10 cellular contexts compared by ENCODE assay signal in genomic region chr2:148509703-148510036, GRCh38.
DNase-seq lines count a peak whose midpoint lies in the region; ATAC-seq, FAIRE-seq and TF ChIP-seq lines count a peak whose summit lies in the region.
"Had no signal": no experiment of that assay in that cellular context is flagged by ENCODE, and none has a peak within 500 bp of the region (broad histone marks: within the 10 kb centered on the region; RNA-seq: fewer than 3 reads in every experiment).

No MANE protein-coding gene starts in this region.

- no peak for ATAC-seq in activated T-cell treated with anti-CD3 and anti-CD28 coated beads, Interleukin-2, amount 50 U/mL, for 4 hours
- ATAC-seq in stimulated activated naive CD8-positive, alpha-beta T cell treated with anti-CD3 and anti-CD28 coated beads, Interleukin-15, amount 100 ng/mL, for 72 hours, result no peak

- no peaks in the 10 kb centered on the region for H3K79me2 ChIP-seq in PC-9 (ENCODE audit: low read depth)

- no TSS peak for BruUV-seq in PC-9 (replicated peaks; lab: Mats Ljungman, UMichigan)

- H3K36me3 ChIP-seq in PC-9 (ENCODE audit: low read depth), result no peaks in the 10 kb centered on the region

- H3K27ac Mint-ChIP-seq in stimulated activated naive CD8-positive, alpha-beta T cell treated with anti-CD3 and anti-CD28 coated beads, Interleukin-15, amount 100 ng/mL, for 72 hours, result peak overlapping the region; percentile 43 to 89

- H3K9me3 ChIP-seq in PC-9 (ENCODE audit: insufficient read depth, low read depth), result no peaks in the 10 kb centered on the region

- H3K27ac ChIP-seq in PC-9, result no peak overlapping the region
- H3K27ac ChIP-seq: SK-N-MC had no signal

- no peaks in the 10 kb centered on the region for H3K27me3 Mint-ChIP-seq in activated T-cell treated with anti-CD3 and anti-CD28 coated beads, Interleukin-2, amount 50 U/mL, for 4 hours (ENCODE audit: low read depth)
- no peaks in the 10 kb centered on the region for H3K27me3 Mint-ChIP-seq in stimulated activated naive CD8-positive, alpha-beta T cell treated with anti-CD3 and anti-CD28 coated beads, Interleukin-15, amount 100 ng/mL, for 72 hours

- H3F3A ChIP-seq in PC-9 (ENCODE audit: insufficient read depth, low read depth), result no peaks in the 10 kb centered on the region

- CTCF ChIA-PET in PC-9 (lab: Charles Lee), result interaction anchor here (0.6 to 1.0 kb wide), 4 partner anchors 489 to 1776 kb away, joined by 3 to 12 read pairs (median 5); partner anchors contain the start of genes MBD5 and ORC4

- TF ChIP-seq CTCF in PC-9 (conservative IDR thresholded peaks at IDR 0.05), result peak; percentile 26; the same call in 1 of the 2 replicates

- no peaks in the 10 kb centered on the region for H3K9me3 Mint-ChIP-seq in activated T-cell treated with anti-CD3 and anti-CD28 coated beads, Interleukin-2, amount 50 U/mL, for 4 hours
- H3K9me3 Mint-ChIP-seq in stimulated activated naive CD8-positive, alpha-beta T cell treated with anti-CD3 and anti-CD28 coated beads, Interleukin-15, amount 100 ng/mL, for 72 hours, result no peaks in the 10 kb centered on the region

- H3K4me1 ChIP-seq in PC-9 (replicated peaks; ENCODE audit: insufficient read depth), result peaks cover 9% of the 10 kb centered on the region

- POLR2A ChIA-PET in PC-9 (lab: Charles Lee; ENCODE audit: unreplicated experiment), result interaction anchor here (0.7 to 0.8 kb wide), 2 partner anchors 85 to 489 kb away, joined by 4 to 58 read pairs; partner anchors contain the start of genes MBD5 and ORC4

- H2AFZ ChIP-seq in PC-9, result peak overlapping the region; percentile 79

- intact Hi-C loops in PC-9 (cut with micrococcal nuclease; ENCODE audit: unreplicated experiment), result loop anchor here (1.0 to 2.0 kb wide), 4 partner anchors 135 to 572 kb away; partner anchors contain the start of gene EPC2

- no peaks in the 10 kb centered on the region for H3K27me3 ChIP-seq in PC-9 (ENCODE audit: insufficient read depth, low read depth)

- H3K4me2 ChIP-seq in PC-9, result peak overlapping the region; percentile 75

- peaks cover 2% of the 10 kb centered on the region for H3K36me3 Mint-ChIP-seq in activated T-cell treated with anti-CD3 and anti-CD28 coated beads, Interleukin-2, amount 50 U/mL, for 4 hours (ENCODE audit: insufficient read depth)

- no peak for DNase-seq in activated T-cell treated with anti-CD3 and anti-CD28 coated beads, Interleukin-2, amount 50 U/mL, for 4 hours
- DNase-seq in activated T-cell treated with anti-CD3 and anti-CD28 coated beads for 4 hours (no peak), PC-9 (no peak), nucleus accumbens (lab: John Stamatoyannopoulos, UW) (no peak), NCI-H2029 (lab: John Stamatoyannopoulos, UW) (no peak), KG1 (lab: John Stamatoyannopoulos, UW) (no peak)
- DNase-seq in stimulated activated naive CD8-positive, alpha-beta T cell treated with anti-CD3 and anti-CD28 coated beads, Interleukin-15, amount 100 ng/mL, for 72 hours, result no peak
- DNase-seq: NCI-H187 had no signal

- H4K20me1 ChIP-seq in PC-9 (ENCODE audit: insufficient read depth), result no peaks in the 10 kb centered on the region

- peak overlapping the region; percentile 69 for H3K4me3 Mint-ChIP-seq in activated T-cell treated with anti-CD3 and anti-CD28 coated beads, Interleukin-2, amount 50 U/mL, for 4 hours
- H3K4me3 Mint-ChIP-seq in stimulated activated naive CD8-positive, alpha-beta T cell treated with anti-CD3 and anti-CD28 coated beads, Interleukin-15, amount 100 ng/mL, for 72 hours, result peak overlapping the region; percentile 64 to 78

- H3K4me3 ChIP-seq in PC-9, result peak overlapping the region; percentile 38; the same call in 1 of the 2 replicates

- FAIRE-seq in endometrium (lab: Jason Lieb, UNC), result peak; percentile 69

- no peaks in the 10 kb centered on the region for H3K9me2 ChIP-seq in PC-9 (ENCODE audit: insufficient read depth)

- H3K4me1 Mint-ChIP-seq in activated T-cell treated with anti-CD3 and anti-CD28 coated beads, Interleukin-2, amount 50 U/mL, for 4 hours (ENCODE audit: low read depth), result peaks cover 20% of the 10 kb centered on the region
- peaks cover 30% of the 10 kb centered on the region for H3K4me1 Mint-ChIP-seq in stimulated activated naive CD8-positive, alpha-beta T cell treated with anti-CD3 and anti-CD28 coated beads, Interleukin-15, amount 100 ng/mL, for 72 hours
